ENCODE assay signal across 1 cellular context in the genomic region with DNA sequence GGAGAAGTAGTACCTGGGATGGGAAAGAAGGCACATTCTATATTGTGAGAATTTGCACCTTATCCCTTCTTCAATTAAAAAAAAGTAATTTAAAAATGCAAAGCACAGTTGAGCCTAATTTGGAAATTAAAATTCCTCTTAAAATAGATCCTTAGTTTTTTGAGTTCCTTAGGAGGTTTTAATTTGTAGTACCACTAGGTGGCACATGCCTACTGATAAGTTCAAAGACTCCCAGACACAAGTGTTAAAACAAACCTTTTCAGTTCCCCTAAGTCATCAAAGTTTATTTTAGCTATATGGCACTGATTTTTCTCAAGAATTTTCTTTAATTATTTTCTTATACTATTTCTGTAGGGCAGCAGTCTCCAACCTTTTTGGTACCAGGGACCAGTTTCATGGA.
TF ChIP-seq lines count a peak whose summit lies in the region.

No MANE protein-coding gene starts in this region.

TF ChIP-seq in H1, 55 proteins besides CTCF, POLR2A, EP300 and RAD21:
- TF ChIP-seq POU5F1 (IDR thresholded peaks at IDR 0.05; ENCODE audit: low read depth, low read length) (no peak), CBX5 (IDR thresholded peaks at IDR 0.05; ENCODE audit: low read depth, low read length) (no peak), SP1 (IDR thresholded peaks at IDR 0.05; ENCODE audit: low read depth, low read length) (no peak), EGR1 (IDR thresholded peaks at IDR 0.05; ENCODE audit: borderline replicate concordance, low read depth, low read length) (no peak), YY1 (IDR thresholded peaks at IDR 0.05; ENCODE audit: low read depth, low read length) (no peak), RBBP5 (IDR thresholded peaks at IDR 0.05; ENCODE audit: borderline replicate concordance, low read depth, low read length) (no peak), SRF (IDR thresholded peaks at IDR 0.05; ENCODE audit: low read depth, low read length) (no peak), TCF12 (IDR thresholded peaks at IDR 0.05; ENCODE audit: low read depth, low read length) (no peak)
- TF ChIP-seq, protein P1, sequence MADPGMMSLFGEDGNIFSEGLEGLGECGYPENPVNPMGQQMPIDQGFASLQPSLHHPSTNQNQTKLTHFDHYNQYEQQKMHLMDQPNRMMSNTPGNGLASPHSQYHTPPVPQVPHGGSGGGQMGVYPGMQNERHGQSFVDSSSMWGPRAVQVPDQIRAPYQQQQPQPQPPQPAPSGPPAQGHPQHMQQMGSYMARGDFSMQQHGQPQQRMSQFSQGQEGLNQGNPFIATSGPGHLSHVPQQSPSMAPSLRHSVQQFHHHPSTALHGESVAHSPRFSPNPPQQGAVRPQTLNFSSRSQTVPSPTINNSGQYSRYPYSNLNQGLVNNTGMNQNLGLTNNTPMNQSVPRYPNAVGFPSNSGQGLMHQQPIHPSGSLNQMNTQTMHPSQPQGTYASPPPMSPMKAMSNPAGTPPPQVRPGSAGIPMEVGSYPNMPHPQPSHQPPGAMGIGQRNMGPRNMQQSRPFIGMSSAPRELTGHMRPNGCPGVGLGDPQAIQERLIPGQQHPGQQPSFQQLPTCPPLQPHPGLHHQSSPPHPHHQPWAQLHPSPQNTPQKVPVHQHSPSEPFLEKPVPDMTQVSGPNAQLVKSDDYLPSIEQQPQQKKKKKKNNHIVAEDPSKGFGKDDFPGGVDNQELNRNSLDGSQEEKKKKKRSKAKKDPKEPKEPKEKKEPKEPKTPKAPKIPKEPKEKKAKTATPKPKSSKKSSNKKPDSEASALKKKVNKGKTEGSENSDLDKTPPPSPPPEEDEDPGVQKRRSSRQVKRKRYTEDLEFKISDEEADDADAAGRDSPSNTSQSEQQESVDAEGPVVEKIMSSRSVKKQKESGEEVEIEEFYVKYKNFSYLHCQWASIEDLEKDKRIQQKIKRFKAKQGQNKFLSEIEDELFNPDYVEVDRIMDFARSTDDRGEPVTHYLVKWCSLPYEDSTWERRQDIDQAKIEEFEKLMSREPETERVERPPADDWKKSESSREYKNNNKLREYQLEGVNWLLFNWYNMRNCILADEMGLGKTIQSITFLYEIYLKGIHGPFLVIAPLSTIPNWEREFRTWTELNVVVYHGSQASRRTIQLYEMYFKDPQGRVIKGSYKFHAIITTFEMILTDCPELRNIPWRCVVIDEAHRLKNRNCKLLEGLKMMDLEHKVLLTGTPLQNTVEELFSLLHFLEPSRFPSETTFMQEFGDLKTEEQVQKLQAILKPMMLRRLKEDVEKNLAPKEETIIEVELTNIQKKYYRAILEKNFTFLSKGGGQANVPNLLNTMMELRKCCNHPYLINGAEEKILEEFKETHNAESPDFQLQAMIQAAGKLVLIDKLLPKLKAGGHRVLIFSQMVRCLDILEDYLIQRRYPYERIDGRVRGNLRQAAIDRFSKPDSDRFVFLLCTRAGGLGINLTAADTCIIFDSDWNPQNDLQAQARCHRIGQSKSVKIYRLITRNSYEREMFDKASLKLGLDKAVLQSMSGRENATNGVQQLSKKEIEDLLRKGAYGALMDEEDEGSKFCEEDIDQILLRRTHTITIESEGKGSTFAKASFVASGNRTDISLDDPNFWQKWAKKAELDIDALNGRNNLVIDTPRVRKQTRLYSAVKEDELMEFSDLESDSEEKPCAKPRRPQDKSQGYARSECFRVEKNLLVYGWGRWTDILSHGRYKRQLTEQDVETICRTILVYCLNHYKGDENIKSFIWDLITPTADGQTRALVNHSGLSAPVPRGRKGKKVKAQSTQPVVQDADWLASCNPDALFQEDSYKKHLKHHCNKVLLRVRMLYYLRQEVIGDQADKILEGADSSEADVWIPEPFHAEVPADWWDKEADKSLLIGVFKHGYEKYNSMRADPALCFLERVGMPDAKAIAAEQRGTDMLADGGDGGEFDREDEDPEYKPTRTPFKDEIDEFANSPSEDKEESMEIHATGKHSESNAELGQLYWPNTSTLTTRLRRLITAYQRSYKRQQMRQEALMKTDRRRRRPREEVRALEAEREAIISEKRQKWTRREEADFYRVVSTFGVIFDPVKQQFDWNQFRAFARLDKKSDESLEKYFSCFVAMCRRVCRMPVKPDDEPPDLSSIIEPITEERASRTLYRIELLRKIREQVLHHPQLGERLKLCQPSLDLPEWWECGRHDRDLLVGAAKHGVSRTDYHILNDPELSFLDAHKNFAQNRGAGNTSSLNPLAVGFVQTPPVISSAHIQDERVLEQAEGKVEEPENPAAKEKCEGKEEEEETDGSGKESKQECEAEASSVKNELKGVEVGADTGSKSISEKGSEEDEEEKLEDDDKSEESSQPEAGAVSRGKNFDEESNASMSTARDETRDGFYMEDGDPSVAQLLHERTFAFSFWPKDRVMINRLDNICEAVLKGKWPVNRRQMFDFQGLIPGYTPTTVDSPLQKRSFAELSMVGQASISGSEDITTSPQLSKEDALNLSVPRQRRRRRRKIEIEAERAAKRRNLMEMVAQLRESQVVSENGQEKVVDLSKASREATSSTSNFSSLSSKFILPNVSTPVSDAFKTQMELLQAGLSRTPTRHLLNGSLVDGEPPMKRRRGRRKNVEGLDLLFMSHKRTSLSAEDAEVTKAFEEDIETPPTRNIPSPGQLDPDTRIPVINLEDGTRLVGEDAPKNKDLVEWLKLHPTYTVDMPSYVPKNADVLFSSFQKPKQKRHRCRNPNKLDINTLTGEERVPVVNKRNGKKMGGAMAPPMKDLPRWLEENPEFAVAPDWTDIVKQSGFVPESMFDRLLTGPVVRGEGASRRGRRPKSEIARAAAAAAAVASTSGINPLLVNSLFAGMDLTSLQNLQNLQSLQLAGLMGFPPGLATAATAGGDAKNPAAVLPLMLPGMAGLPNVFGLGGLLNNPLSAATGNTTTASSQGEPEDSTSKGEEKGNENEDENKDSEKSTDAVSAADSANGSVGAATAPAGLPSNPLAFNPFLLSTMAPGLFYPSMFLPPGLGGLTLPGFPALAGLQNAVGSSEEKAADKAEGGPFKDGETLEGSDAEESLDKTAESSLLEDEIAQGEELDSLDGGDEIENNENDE (IDR thresholded peaks at IDR 0.05; ENCODE audit: insufficient replicate concordance, low read length) = peak; percentile 23
